ENCODE assay signal across 14 cellular contexts in the genomic region with DNA sequence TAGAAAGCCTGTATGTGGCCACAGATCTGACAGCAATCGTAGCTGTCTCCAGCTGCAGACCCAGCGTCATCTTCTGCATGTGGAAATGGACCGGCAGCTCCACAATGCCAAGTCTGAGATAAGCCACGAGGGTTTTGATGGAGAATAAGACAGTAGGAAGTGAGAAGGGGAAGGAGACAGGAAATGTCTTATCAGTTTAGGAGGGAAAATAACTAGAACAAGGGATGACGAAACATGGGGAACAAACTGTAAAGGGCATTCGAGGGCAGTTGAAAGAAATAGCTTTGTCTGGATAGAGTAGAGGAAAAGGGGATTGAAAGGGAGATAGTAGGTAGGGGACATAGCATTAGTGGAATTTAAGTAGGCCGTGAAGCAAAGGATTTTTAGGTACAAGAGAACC.
"Had no signal": no experiment of that assay in that cellular context is flagged by ENCODE, and none has a peak within 500 bp of the region (broad histone marks: within the 10 kb centered on the region; RNA-seq: fewer than 3 reads in every experiment).

No MANE protein-coding gene starts in this region.

- H3K27ac ChIP-seq: brain microvascular endothelial cell, colonic mucosa, tibial artery had no signal

- H3K9me3 ChIP-seq: colonic mucosa, tibial artery had no signal

- H3K36me3 ChIP-seq: brain microvascular endothelial cell, colonic mucosa, tibial artery had no signal

- H3K4me3 ChIP-seq: colonic mucosa, tibial artery had no signal

- DNase-seq: activated CD4-positive, alpha-beta T cell treated with anti-CD3 and anti-CD28 coated beads, Interleukin-2, amount 10 ng/mL, durations not matched to agents 7 days and 5 days; activated CD8-positive, alpha-beta memory T cell treated with anti-CD3 and anti-CD28 coated beads, Interleukin-2, amount 50 U/mL, for 4 hours; activated naive CD4-positive, alpha-beta T cell treated with anti-CD3 and anti-CD28 coated beads, Interleukin-2, amount 10 ng/mL, durations not matched to agents 7 days and 5 days; activated naive CD8-positive, alpha-beta T cell treated with anti-CD3 and anti-CD28 coated beads, Interleukin-2, amount 50 U/mL, for 24 hours; activated T-cell treated with anti-CD3 and anti-CD28 coated beads, Interleukin-2, amount 50 U/mL, for 4 hours; aorta; brain microvascular endothelial cell; colonic mucosa; endodermal cell; mammary epithelial cell; stimulated activated CD4-positive, alpha-beta T cell treated with anti-CD3 and anti-CD28 coated beads, Interleukin-2, amount 100 ng/mL, for 24 hours; stimulated activated naive CD4-positive, alpha-beta T cell treated with Interleukin-2 at 50 U/mL for 16 hours; tibial artery had no signal

- H3K27me3 ChIP-seq: colonic mucosa had no signal

- ATAC-seq: activated naive CD8-positive, alpha-beta T cell treated with anti-CD3 and anti-CD28 coated beads, Interleukin-2, amount 50 U/mL, for 24 hours; activated T-cell treated with anti-CD3 and anti-CD28 coated beads, Interleukin-2, amount 50 U/mL, for 4 hours; left lobe of liver had no signal

- H3K4me1 ChIP-seq: colonic mucosa had no signal
